In the genomic region with DNA sequence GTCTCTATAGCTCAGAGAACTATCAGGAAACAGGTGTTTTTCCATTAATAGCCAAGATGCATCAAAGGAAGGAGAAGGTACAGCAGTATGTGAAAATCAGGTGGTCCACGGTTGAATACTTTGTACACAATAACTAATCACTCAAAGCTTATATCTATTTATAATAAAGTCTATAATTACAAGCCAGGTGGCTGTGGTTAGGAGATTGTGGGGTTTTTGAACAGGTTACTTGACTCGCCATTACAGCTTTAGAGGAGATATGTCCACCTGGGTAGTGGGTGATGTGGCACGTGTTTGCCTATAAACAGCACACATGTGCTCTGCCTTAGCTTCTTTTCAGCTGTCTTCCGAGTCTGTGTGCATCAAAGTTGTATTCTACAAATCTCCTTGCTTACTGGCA, we compare ENCODE assay signal across 11 cellular contexts.
DNase-seq lines count a peak whose midpoint lies in the region; ATAC-seq and TF ChIP-seq lines count a peak whose summit lies in the region.
"Had no signal": no experiment of that assay in that cellular context is flagged by ENCODE, and none has a peak within 500 bp of the region (broad histone marks: within the 10 kb centered on the region; RNA-seq: fewer than 3 reads in every experiment).

No MANE protein-coding gene starts in this region.

- DNase-seq in activated B cell treated with CpG ODN at 0.5 μM for 24 hours: no peak
- no peak for DNase-seq in activated T-cell treated with anti-CD3 and anti-CD28 coated beads for 4 hours
- no peak for DNase-seq in GM13976 (ENCODE audit: low spot score)
- DNase-seq in stimulated activated CD4-positive, alpha-beta T cell treated with anti-CD3 and anti-CD28 coated beads, Interleukin-12 subunit alpha, Interleukin-12 subunit beta, amount 100 ng/mL, for 4 hours: no peak
- DNase-seq: DMS79; stimulated activated CD4-positive, alpha-beta T cell treated with anti-CD3 and anti-CD28 coated beads, Interleukin-4, amount 100 ng/mL, for 24 hours; tibial artery had no signal

- H3K4me3 Mint-ChIP-seq in activated B cell treated with CpG ODN at 0.5 μM for 24 hours: peak overlapping the region; percentile 74
- H3K4me3 Mint-ChIP-seq: brain had no signal

- peaks cover 11% of the 10 kb centered on the region for H3K9me3 Mint-ChIP-seq in activated B cell treated with CpG ODN at 0.5 μM for 24 hours

- no peak for TF ChIP-seq CTCF in activated B cell treated with CpG ODN at 0.5 μM for 24 hours (IDR thresholded peaks at IDR 0.05)
- no peak for TF ChIP-seq CTCF in GM13976 (IDR thresholded peaks at IDR 0.05; ENCODE audit: borderline replicate concordance, control extremely low read depth, extremely low read depth, insufficient read depth, missing control alignments)

- H3K27me3 Mint-ChIP-seq in activated B cell treated with CpG ODN at 0.5 μM for 24 hours: peaks cover under 1% of the 10 kb centered on the region

- intact Hi-C loops in activated B cell treated with CpG ODN at 0.5 μM for 24 hours (cut with micrococcal nuclease): loop anchor here (5.0 kb wide), 1 partner anchor 280 kb away; no protein-coding TSS in a partner anchor

- POLR2A ChIA-PET in activated B cell treated with CpG ODN at 0.5 μM for 24 hours (lab: Charles Lee): interaction anchor here (0.6 to 1.0 kb wide), 2 partner anchors 179 to 339 kb away, joined by 3 read pairs; no protein-coding TSS in a partner anchor

- H3K27ac Mint-ChIP-seq in activated B cell treated with CpG ODN at 0.5 μM for 24 hours: no peak overlapping the region
- H3K27ac Mint-ChIP-seq: brain had no signal

- in situ Hi-C loops in GM13976 (cut with MboI; ENCODE audit: low sequenced_read_pairs, unreplicated experiment): no loop called here

- H3K4me1 Mint-ChIP-seq in activated B cell treated with CpG ODN at 0.5 μM for 24 hours: peaks cover 35% of the 10 kb centered on the region
- H3K4me1 Mint-ChIP-seq: brain had no signal

- no peaks in the 10 kb centered on the region for H3K36me3 Mint-ChIP-seq in activated B cell treated with CpG ODN at 0.5 μM for 24 hours (ENCODE audit: low read depth)
- H3K36me3 Mint-ChIP-seq: brain had no signal

- ATAC-seq in GM19023 (IDR thresholded peaks at IDR 0.05; ENCODE audit: unreplicated experiment) (peak; percentile 34), GM21717 (IDR thresholded peaks at IDR 0.05; ENCODE audit: unreplicated experiment) (peak; percentile 37), HG03342 (IDR thresholded peaks at IDR 0.05; ENCODE audit: unreplicated experiment) (peak; percentile 39), activated B cell treated with CpG ODN at 0.5 μM for 24 hours (ENCODE audit: low read depth) (peak; percentile 25)

- CTCF ChIA-PET in activated B cell treated with CpG ODN at 0.5 μM for 24 hours (lab: Charles Lee): interaction anchor here (2.5 kb wide), 1 partner anchor 340 kb away, joined by 6 read pairs; no protein-coding TSS in a partner anchor
